In genomic region chr11:109221190-109221589, GRCh38 we compare ENCODE assay signal across 26 cellular contexts.
"Had no signal": no experiment of that assay in that cellular context is flagged by ENCODE, and none has a peak within 500 bp of the region (broad histone marks: within the 10 kb centered on the region; RNA-seq: fewer than 3 reads in every experiment).

No MANE protein-coding gene starts in this region.

- H3K4me1 ChIP-seq: stomach, suprapubic skin, testis, thyroid gland, tibial artery, tibial nerve, transverse colon, upper lobe of left lung, upper lobe of right lung, uterus, vagina had no signal

- H3K36me3 ChIP-seq: stomach, suprapubic skin, thoracic aorta, thyroid gland, tibial artery, tibial nerve, transverse colon, upper lobe of left lung, upper lobe of right lung, uterus, vagina had no signal

- ATAC-seq: stimulated activated effector memory CD8-positive, alpha-beta T cell treated with anti-CD3 and anti-CD28 coated beads, Interleukin-12 subunit alpha, Interleukin-12 subunit beta, amount 100 ng/mL, for 72 hours; stimulated activated memory B cell treated with anti-CD40 and anti-IgM and Interleukin-4, amounts not matched to agents 10 μg/mL and 1 μg/mL and 100 μg/mL, for 72 hours; stimulated activated naive B cell treated with anti-CD40 and anti-IgM and Interleukin-4, amounts not matched to agents 10 μg/mL and 1 μg/mL and 100 μg/mL, for 72 hours; stimulated activated naive CD8-positive, alpha-beta T cell treated with anti-CD3 and anti-CD28 coated beads, Interleukin-15, amount 100 ng/mL, for 72 hours; stimulated activated naive CD8-positive, alpha-beta T cell treated with anti-CD3 and anti-CD28 coated beads, Interleukin-15, Interleukin-2, amounts not matched to agents 100 U/mL and 50 U/mL, for 24 hours; upper lobe of right lung had no signal

- H3K4me3 ChIP-seq: stomach, suprapubic skin, testis, thoracic aorta, thyroid gland, tibial artery, tibial nerve, transverse colon, upper lobe of left lung, upper lobe of right lung, uterus, vagina had no signal

- DNase-seq: stimulated activated CD4-positive, alpha-beta T cell treated with anti-CD3 and anti-CD28 coated beads, Interleukin-2, amount 100 ng/mL, for 48 hours; stimulated activated CD4-positive, alpha-beta T cell treated with anti-CD3 and anti-CD28 coated beads, Interleukin-4, amount 100 ng/mL, for 1 hour; stimulated activated CD4-positive, alpha-beta T cell treated with anti-CD3 and anti-CD28 coated beads, Interleukin-4, amount 100 ng/mL, for 24 hours; stimulated activated CD4-positive, alpha-beta T cell treated with anti-CD3 and anti-CD28 coated beads, Interleukin-4, amount 100 ng/mL, for 4 hours; stimulated activated CD8-positive, alpha-beta memory T cell treated with anti-CD3 and anti-CD28 coated beads, Interleukin-4, amount 100 ng/mL, for 48 hours; stimulated activated naive B cell treated with anti-CD40 and anti-IgM and Interleukin-4, amounts not matched to agents 10 μg/mL and 1 μg/mL and 100 μg/mL, for 72 hours; stimulated activated naive CD4-positive, alpha-beta T cell; stimulated activated naive CD4-positive, alpha-beta T cell treated with Interleukin-2 at 50 U/mL for 16 hours; stimulated activated naive CD8-positive, alpha-beta T cell treated with anti-CD3 and anti-CD28 coated beads, Interleukin-15, amount 100 ng/mL, for 72 hours; stimulated activated naive CD8-positive, alpha-beta T cell treated with anti-CD3 and anti-CD28 coated beads, Interleukin-15, Interleukin-2, amounts not matched to agents 100 U/mL and 50 U/mL, for 24 hours; stomach; substantia nigra; testis; thyroid gland; tibial artery; transverse colon; trophoblast cell; upper lobe of left lung; upper lobe of right lung; uterus had no signal

- H3K9me3 ChIP-seq: testis, thoracic aorta, thyroid gland, tibial artery, transverse colon, upper lobe of right lung, uterus, vagina had no signal

- H3K27me3 ChIP-seq: stomach, suprapubic skin, testis, thyroid gland, tibial artery, tibial nerve, transverse colon, upper lobe of left lung, upper lobe of right lung, uterus, vagina had no signal

- H3K27ac ChIP-seq: stomach, suprapubic skin, testis, thoracic aorta, thyroid gland, tibial artery, tibial nerve, transverse colon, upper lobe of left lung, upper lobe of right lung, uterus, vagina had no signal
